10 cellular contexts compared by ENCODE assay signal in genomic region chr1:84988588-84988987, GRCh38. TPM values are rescaled to one million over a fixed set of nuclear protein-coding genes. Genes with fewer than 3 reads are reported as not detected.
DNase-seq lines count a peak whose midpoint lies in the region; ATAC-seq, FAIRE-seq and TF ChIP-seq lines count a peak whose summit lies in the region.
"Had no signal": no experiment of that assay in that cellular context is flagged by ENCODE, and none has a peak within 500 bp of the region (broad histone marks: within the 10 kb centered on the region; RNA-seq: fewer than 3 reads in every experiment).

No MANE protein-coding gene starts in this region.

- CTCF ChIA-PET in CD4-positive, alpha-beta T cell (lab: Charles Lee) = no interaction called here

- H3K9me3 ChIP-seq in CD4-positive, alpha-beta T cell (ENCODE audit: control insufficient read depth, low read length) = no peaks in the 10 kb centered on the region
- H3K9me3 ChIP-seq: BLaER1 had no signal

- H3K4me3 Mint-ChIP-seq in CD4-positive, alpha-beta T cell = no peak overlapping the region

- peak; percentile 17 for ATAC-seq in CD4-positive, alpha-beta T cell (ENCODE audit: poor library complexity)
- ATAC-seq in HG02798 (IDR thresholded peaks at IDR 0.05; ENCODE audit: poor library complexity, unreplicated experiment) = peak; percentile 63

- no peak for TF ChIP-seq CTCF in CD4-positive, alpha-beta T cell (IDR thresholded peaks at IDR 0.05)

- H3K27ac ChIP-seq in CD4-positive, alpha-beta T cell (ENCODE audit: low read depth, low read length) = no peak overlapping the region
- H3K27ac ChIP-seq: BLaER1 had no signal

- no peaks in the 10 kb centered on the region for H3K27me3 ChIP-seq in CD4-positive, alpha-beta T cell (ENCODE audit: control insufficient read depth, insufficient read depth, low read length)
- H3K27me3 ChIP-seq: BLaER1 had no signal

- FAIRE-seq in RCC 7860 (lab: Jason Lieb, UNC) = no peak

- POLR2A ChIA-PET in CD4-positive, alpha-beta T cell (lab: Charles Lee) = no interaction called here

- in situ Hi-C loops in GM18951 (cut with MboI; ENCODE audit: low sequenced_read_pairs, unreplicated experiment) = no loop called here

- intact Hi-C loops in CD4-positive, alpha-beta T cell (cut with DNase I, micrococcal nuclease) = no loop called here

- no peak for DNase-seq in CD4-positive, alpha-beta T cell
- DNase-seq in NAMALWA (ENCODE audit: low spot score) = peak; percentile 25
- no peak for DNase-seq in NCI-H345 treated with DMSO at 0.1 percent for 48 hours (lab: John Stamatoyannopoulos, UW; ENCODE audit: unreplicated experiment)
- no peak for DNase-seq in kidney glomerular epithelial cell (lab: John Stamatoyannopoulos, UW)
- DNase-seq in RCC 7860 (ENCODE audit: low spot score) = no peak
- no peak for DNase-seq in COLO668 (lab: John Stamatoyannopoulos, UW; ENCODE audit: unreplicated experiment)
- DNase-seq: NCI-H774 had no signal

- no peak overlapping the region for H3K27ac Mint-ChIP-seq in CD4-positive, alpha-beta T cell

- H3K27me3 Mint-ChIP-seq in CD4-positive, alpha-beta T cell = peaks cover 9% of the 10 kb centered on the region

- no peaks in the 10 kb centered on the region for H3K36me3 Mint-ChIP-seq in CD4-positive, alpha-beta T cell (ENCODE audit: low read depth)

- peaks cover 13% of the 10 kb centered on the region for H3K4me1 Mint-ChIP-seq in CD4-positive, alpha-beta T cell (ENCODE audit: low read depth)

- no peaks in the 10 kb centered on the region for H3K9me3 Mint-ChIP-seq in CD4-positive, alpha-beta T cell

- peak; percentile 29 for TF ChIP-seq POLR2A in GM18951 (IDR thresholded peaks at IDR 0.05; ENCODE audit: extremely low read depth, insufficient read depth, insufficient read length)

RNA-seq across cellular contexts. Expression of gene MCOLN2, which starts 8.3 kb away (rescaled TPM):
- total RNA-seq in CD4-positive, alpha-beta T cell = 1 to 10 TPM; 9.7 TPM

RNA-seq across cellular contexts. Expression of gene MCOLN3, which starts 59.7 kb away (rescaled TPM):
- total RNA-seq in CD4-positive, alpha-beta T cell = under 1 TPM; 0.14 to 0.22 TPM
